25 cellular contexts compared by ENCODE assay signal in genomic region chr18:7447629-7448028, GRCh38.
DNase-seq lines count a peak whose midpoint lies in the region; FAIRE-seq and TF ChIP-seq lines count a peak whose summit lies in the region.
"Had no signal": no experiment of that assay in that cellular context is flagged by ENCODE, and none has a peak within 500 bp of the region (broad histone marks: within the 10 kb centered on the region; RNA-seq: fewer than 3 reads in every experiment).

No MANE protein-coding gene starts in this region.

- TF ChIP-seq POLR2A in breast epithelium (IDR thresholded peaks at IDR 0.05): no peak
- no peak for TF ChIP-seq POLR2A in ovary (IDR thresholded peaks at IDR 0.05)

- H3K9ac ChIP-seq in keratinocyte (ENCODE audit: control insufficient read depth, extremely low read depth, insufficient read depth, low read length): no peak overlapping the region

- intact Hi-C loops in MCF 10A (cut with micrococcal nuclease): no loop called here
- intact Hi-C loops in breast epithelium (cut with DNase I; ENCODE audit: low total_unique reads): no loop called here
- intact Hi-C loops in ovary (cut with DNase I): no loop called here

- no peaks in the 10 kb centered on the region for H3K36me3 Mint-ChIP-seq in MCF 10A (ENCODE audit: insufficient read depth, unreplicated experiment)
- H3K36me3 Mint-ChIP-seq in activated CD4-positive, alpha-beta T cell treated with anti-CD3 and anti-CD28 coated beads, Interleukin-2, amount 10 ng/mL, durations not matched to agents 7 days and 5 days (ENCODE audit: low read depth): no peaks in the 10 kb centered on the region

- no peak overlapping the region for H3K4me2 ChIP-seq in keratinocyte (ENCODE audit: control insufficient read depth, extremely low read depth, insufficient read depth, low read depth, low read length)
- H3K4me2 ChIP-seq: PC-9 had no signal

- DNase-seq in MCF 10A (ENCODE audit: unreplicated experiment): peak; percentile 29
- DNase-seq in breast epithelium (ENCODE audit: low spot score in 2 of 2): no peak
- DNase-seq in bronchial epithelial cell (ENCODE audit: low read depth): peak; percentile 57
- no peak for DNase-seq in keratinocyte (ENCODE audit: low read depth, low spot score)
- DNase-seq in activated CD4-positive, alpha-beta T cell treated with anti-CD3 and anti-CD28 coated beads, Interleukin-2, amount 10 ng/mL, durations not matched to agents 7 days and 5 days: no peak
- DNase-seq in DMS 273 treated with DMSO at 0.1 percent for 48 hours (lab: John Stamatoyannopoulos, UW): no peak
- DNase-seq in NCI-H524 (lab: John Stamatoyannopoulos, UW): no peak
- no peak for DNase-seq in ovary
- DNase-seq: 8988T; BE2C; Calu3; CD4-positive, alpha-beta T cell; DMS79; GDM1; KG1; NCI-H1436; NCI-H2029; NCI-H2171 treated with DMSO at 0.1 percent for 48 hours; NCI-H446 treated with DMSO at 0.1 percent for 48 hours; NCI-H748 treated with DMSO at 0.1 percent for 48 hours; PC-9 had no signal

- TF ChIP-seq CTCF in MCF 10A (IDR thresholded peaks at IDR 0.05; ENCODE audit: unreplicated experiment) (no peak), breast epithelium (IDR thresholded peaks at IDR 0.05) (no peak), bronchial epithelial cell (IDR thresholded peaks at IDR 0.05; ENCODE audit: insufficient read depth, low read length, severe bottlenecking) (no peak), keratinocyte (optimal IDR thresholded peaks at IDR 0.05 in 1 of 3, IDR thresholded peaks at IDR 0.05 in 1 of 3, conservative IDR thresholded peaks at IDR 0.05 in 1 of 3; ENCODE audit: extremely low read depth in 1 of 3, insufficient read depth in 2 of 3, low read length in 3 of 3) (no peak), ovary (IDR thresholded peaks at IDR 0.05) (no peak)

- H4K20me1 ChIP-seq in keratinocyte (ENCODE audit: control insufficient read depth, extremely low read depth, insufficient read depth, low read length): no peaks in the 10 kb centered on the region

- no peak overlapping the region for H2AFZ ChIP-seq in keratinocyte (ENCODE audit: control insufficient read depth, low read length)
- H2AFZ ChIP-seq: PC-9 had no signal

- no peaks in the 10 kb centered on the region for H3K4me1 ChIP-seq in breast epithelium
- no peaks in the 10 kb centered on the region for H3K4me1 ChIP-seq in keratinocyte (ENCODE audit: control insufficient read depth, extremely low read depth, insufficient read depth, low read length)
- no peaks in the 10 kb centered on the region for H3K4me1 ChIP-seq in ovary (ENCODE audit: insufficient read depth)
- H3K4me1 ChIP-seq: BE2C had no signal

- 62 to 74% (median 72%) methylated on average over 1 of the region's 1 CpG for WGBS in ovary, 3 donors

- no peaks in the 10 kb centered on the region for H3K9me1 ChIP-seq in keratinocyte (ENCODE audit: control insufficient read depth, extremely low read depth, insufficient read depth, low read length)

- no peaks in the 10 kb centered on the region for H3K27me3 Mint-ChIP-seq in MCF 10A (ENCODE audit: insufficient read depth, unreplicated experiment)
- peaks cover 2% of the 10 kb centered on the region for H3K27me3 Mint-ChIP-seq in activated CD4-positive, alpha-beta T cell treated with anti-CD3 and anti-CD28 coated beads, Interleukin-2, amount 10 ng/mL, durations not matched to agents 7 days and 5 days
- H3K27me3 Mint-ChIP-seq: CD4-positive, alpha-beta T cell had no signal

- no peak overlapping the region for H3K27ac ChIP-seq in breast epithelium
- no peak overlapping the region for H3K27ac ChIP-seq in keratinocyte (ENCODE audit: control insufficient read depth, insufficient read depth, low read length)
- no peak overlapping the region for H3K27ac ChIP-seq in ovary
- H3K27ac ChIP-seq: PC-9 had no signal

- dilution Hi-C loops in keratinocyte (cut with MboI; ENCODE audit: extremely low pct_ligation_motif_present, low sequenced_read_pairs): no loop called here

- H3K36me3 ChIP-seq in breast epithelium (no peaks in the 10 kb centered on the region), bronchial epithelial cell (ENCODE audit: control insufficient read depth, insufficient read depth, low read length) (no peaks in the 10 kb centered on the region), keratinocyte (ENCODE audit: control insufficient read depth in 2 of 2, extremely low read depth in 1 of 2, insufficient read depth in 2 of 2, low read length in 2 of 2) (no peaks in the 10 kb centered on the region), ovary (no peaks in the 10 kb centered on the region)
- H3K36me3 ChIP-seq: BE2C had no signal

- FAIRE-seq in bronchial epithelial cell (lab: Jason Lieb, UNC) (peak; percentile 72), keratinocyte (lab: Jason Lieb, UNC) (peak; percentile 68)
- FAIRE-seq: GM12878, GM18507, H1, HepG2 had no signal

- POLR2A ChIA-PET in MCF 10A (lab: Yijun Ruan, JAX): interaction anchor here (1.0 kb wide), 1 partner anchor 10 kb away, joined by 4 read pairs; no protein-coding TSS in a partner anchor
- POLR2A ChIA-PET in activated CD4-positive, alpha-beta T cell treated with anti-CD3 and anti-CD28 coated beads, Interleukin-2, amount 10 ng/mL, durations not matched to agents 7 days and 5 days (lab: Charles Lee): no interaction called here

- no TSS peak for BruUV-seq in MCF 10A (replicated peaks; lab: Mats Ljungman, UMichigan)

- CTCF ChIA-PET in MCF 10A (lab: Yijun Ruan, JAX): interaction anchor here (0.7 to 1.8 kb wide), 3 partner anchors 120 to 828 kb away, joined by 3 to 7 read pairs (median 4); partner anchors contain the start of gene PTPRM
- CTCF ChIA-PET in activated CD4-positive, alpha-beta T cell treated with anti-CD3 and anti-CD28 coated beads, Interleukin-2, amount 10 ng/mL, durations not matched to agents 7 days and 5 days (lab: Charles Lee): no interaction called here

- H3K27me3 ChIP-seq in breast epithelium: no peaks in the 10 kb centered on the region
- no peaks in the 10 kb centered on the region for H3K27me3 ChIP-seq in bronchial epithelial cell (ENCODE audit: control insufficient read depth, insufficient read depth, low read length)
- H3K27me3 ChIP-seq in keratinocyte (ENCODE audit: control insufficient read depth, extremely low read depth, insufficient read depth, low read length): no peaks in the 10 kb centered on the region
- no peaks in the 10 kb centered on the region for H3K27me3 ChIP-seq in ovary
- H3K27me3 ChIP-seq: BE2C had no signal

- H3K4me1 Mint-ChIP-seq in MCF 10A (ENCODE audit: insufficient read depth, unreplicated experiment): no peaks in the 10 kb centered on the region
- no peaks in the 10 kb centered on the region for H3K4me1 Mint-ChIP-seq in activated CD4-positive, alpha-beta T cell treated with anti-CD3 and anti-CD28 coated beads, Interleukin-2, amount 10 ng/mL, durations not matched to agents 7 days and 5 days

- H3K9me3 ChIP-seq in breast epithelium (no peaks in the 10 kb centered on the region), keratinocyte (ENCODE audit: control insufficient read depth, low read depth, low read length) (no peaks in the 10 kb centered on the region), ovary (no peaks in the 10 kb centered on the region)
- H3K9me3 ChIP-seq: BE2C had no signal

- H3K4me3 ChIP-seq in breast epithelium (no peak overlapping the region), bronchial epithelial cell (ENCODE audit: low read depth, low read length) (no peak overlapping the region), keratinocyte (ENCODE audit: control insufficient read depth in 2 of 3, extremely low read depth in 1 of 3, insufficient read depth in 2 of 3, low read depth in 1 of 3, low read length in 3 of 3) (no peak overlapping the region), ovary (no peak overlapping the region)
- H3K4me3 ChIP-seq: GM12878, PC-9 had no signal

- H3K9me3 Mint-ChIP-seq in MCF 10A (ENCODE audit: unreplicated experiment): no peaks in the 10 kb centered on the region
- no peaks in the 10 kb centered on the region for H3K9me3 Mint-ChIP-seq in activated CD4-positive, alpha-beta T cell treated with anti-CD3 and anti-CD28 coated beads, Interleukin-2, amount 10 ng/mL, durations not matched to agents 7 days and 5 days
- H3K9me3 Mint-ChIP-seq: CD4-positive, alpha-beta T cell had no signal

- no peaks in the 10 kb centered on the region for H3K79me2 ChIP-seq in keratinocyte (ENCODE audit: control insufficient read depth, insufficient read depth, low read length)

- TF ChIP-seq EP300 in ovary (IDR thresholded peaks at IDR 0.05): no peak

- H3K27ac Mint-ChIP-seq in MCF 10A (ENCODE audit: low read depth, unreplicated experiment): no peak overlapping the region
- no peak overlapping the region for H3K27ac Mint-ChIP-seq in activated CD4-positive, alpha-beta T cell treated with anti-CD3 and anti-CD28 coated beads, Interleukin-2, amount 10 ng/mL, durations not matched to agents 7 days and 5 days
- H3K27ac Mint-ChIP-seq: CD4-positive, alpha-beta T cell had no signal

- H3K4me3 Mint-ChIP-seq in MCF 10A (ENCODE audit: unreplicated experiment): no peak overlapping the region
- H3K4me3 Mint-ChIP-seq in activated CD4-positive, alpha-beta T cell treated with anti-CD3 and anti-CD28 coated beads, Interleukin-2, amount 10 ng/mL, durations not matched to agents 7 days and 5 days: no peak overlapping the region
- H3K4me3 Mint-ChIP-seq: CD4-positive, alpha-beta T cell had no signal

Comparison
In these comparisons a context has a peak if more than half of its experiments do, and no peak if none do; other contexts are left out.
1. DNase-seq: peak in MCF 10A (single experiment) and bronchial epithelial cell (single experiment); none in breast epithelium (0 of 2), keratinocyte (single experiment), activated CD4-positive, alpha-beta T cell treated with anti-CD3 and anti-CD28 coated beads, Interleukin-2, amount 10 ng/mL, durations not matched to agents 7 days and 5 days (single experiment), DMS 273 treated with DMSO at 0.1 percent for 48 hours (single experiment), NCI-H524 (0 of 2) and ovary (0 of 5).